10 cellular contexts compared by ENCODE assay signal in the genomic region with DNA sequence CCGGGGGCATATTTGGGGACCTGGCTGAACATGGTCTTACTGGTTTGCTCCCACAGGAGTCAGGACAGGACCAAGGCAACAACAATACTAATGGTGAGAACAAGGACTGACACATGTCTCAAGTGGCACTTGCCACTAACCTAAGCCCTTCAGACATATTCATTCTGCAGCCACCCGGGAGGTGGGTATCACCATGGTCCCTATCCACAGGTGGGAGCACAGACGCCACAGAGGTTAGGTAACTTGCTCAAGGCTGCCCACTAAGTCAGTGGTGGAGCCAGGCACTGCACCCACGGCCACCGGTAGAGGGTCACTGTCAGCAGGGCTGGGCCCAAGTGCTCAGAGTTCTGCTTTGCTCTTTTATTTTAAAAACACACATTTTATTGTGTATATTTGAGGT. TPM values are rescaled to one million over a fixed set of nuclear protein-coding genes. Genes with fewer than 3 reads are reported as not detected.
A peak's percentile ranks its signal among the peaks of the same experiment; 100 is the strongest.
DNase-seq lines count a peak whose midpoint lies in the region; ATAC-seq and TF ChIP-seq lines count a peak whose summit lies in the region.
"Had no signal": no experiment of that assay in that cellular context is flagged by ENCODE, and none has a peak within 500 bp of the region (broad histone marks: within the 10 kb centered on the region; RNA-seq: fewer than 3 reads in every experiment).

No MANE protein-coding gene starts in this region.

- WGBS in smooth muscle cell (ENCODE audit: low lambda C conversion rate) = 79% methylated on average over 5 of the region's 5 CpGs

- H3F3A ChIP-seq in OCI-LY1 (ENCODE audit: insufficient read depth, low read length) (no peaks in the 10 kb centered on the region), smooth muscle cell (ENCODE audit: low read depth) (no peaks in the 10 kb centered on the region)

- H3K4me2 ChIP-seq in OCI-LY1 (ENCODE audit: low read length) (no peak overlapping the region), smooth muscle cell (no peak overlapping the region)

- H3K4me1 ChIP-seq in OCI-LY1 (ENCODE audit: insufficient read depth, low read length, severe bottlenecking) (no peaks in the 10 kb centered on the region), smooth muscle cell (ENCODE audit: low read depth) (no peaks in the 10 kb centered on the region)

- H3K4me3 ChIP-seq in OCI-LY1 (ENCODE audit: low read depth, low read length, poor library complexity, severe bottlenecking) = no peak overlapping the region
- H3K4me3 ChIP-seq in fibroblast of villous mesenchyme (ENCODE audit: low read depth, low read length) = no peak overlapping the region
- no peak overlapping the region for H3K4me3 ChIP-seq in smooth muscle cell

- H3K79me2 ChIP-seq in OCI-LY1 (ENCODE audit: insufficient read depth, low read length) (no peaks in the 10 kb centered on the region), smooth muscle cell (ENCODE audit: low read depth) (no peaks in the 10 kb centered on the region)

- H3K36me3 ChIP-seq in OCI-LY1 (ENCODE audit: insufficient read depth, low read length) (no peaks in the 10 kb centered on the region), smooth muscle cell (ENCODE audit: low read depth) (no peaks in the 10 kb centered on the region)

- no peak overlapping the region for H2AFZ ChIP-seq in OCI-LY1 (ENCODE audit: low read length)
- H2AFZ ChIP-seq in smooth muscle cell (ENCODE audit: low read depth) = no peak overlapping the region

- ATAC-seq in GM21717 (IDR thresholded peaks at IDR 0.05; ENCODE audit: unreplicated experiment) = no peak

- H4K20me1 ChIP-seq in OCI-LY1 (ENCODE audit: insufficient read depth, low read length) (no peaks in the 10 kb centered on the region), smooth muscle cell (ENCODE audit: low read depth) (no peaks in the 10 kb centered on the region)

- H3K9me3 ChIP-seq in OCI-LY1 (ENCODE audit: low read length) (no peaks in the 10 kb centered on the region), smooth muscle cell (replicated peaks; ENCODE audit: low read depth) (no peaks in the 10 kb centered on the region)

- TF ChIP-seq CTCF in OCI-LY1 (IDR thresholded peaks at IDR 0.05; ENCODE audit: low read length) (peak; percentile 40; the same call in 1 of the 2 replicates), fibroblast of villous mesenchyme (IDR thresholded peaks at IDR 0.05; ENCODE audit: insufficient read depth, low read depth, low read length) (peak; percentile 43), smooth muscle cell (IDR thresholded peaks at IDR 0.05; ENCODE audit: borderline replicate concordance, insufficient read depth, poor library complexity, severe bottlenecking) (peak; percentile 31)

- peak; percentile 19 for DNase-seq in activated CD4-positive, alpha-beta T cell treated with anti-CD3 and anti-CD28 coated beads for 48 hours
- DNase-seq in activated CD4-positive, alpha-beta T cell treated with anti-CD3 and anti-CD28 coated beads for 4 hours = no peak
- no peak for DNase-seq in fibroblast of villous mesenchyme (ENCODE audit: low read depth)
- no peak for DNase-seq in smooth muscle cell (lab: John Stamatoyannopoulos, UW; ENCODE audit: unreplicated experiment)
- no peak for DNase-seq in NCI-H2081 (lab: John Stamatoyannopoulos, UW)
- no peak for DNase-seq in NCI-H226
- DNase-seq: activated CD8-positive, alpha-beta memory T cell treated with anti-CD3 and anti-CD28 coated beads, Interleukin-2, amount 50 U/mL, for 4 hours; NCI-H2171 had no signal

- H3K9ac ChIP-seq in OCI-LY1 (ENCODE audit: low read length) = no peak overlapping the region
- H3K9ac ChIP-seq in smooth muscle cell (ENCODE audit: low read depth) = no peak overlapping the region

- H3K27me3 ChIP-seq in OCI-LY1 (ENCODE audit: insufficient read depth, low read length) = peaks cover 4% of the 10 kb centered on the region; the same call in 1 of the 2 replicates
- H3K27me3 ChIP-seq in smooth muscle cell (ENCODE audit: low read depth) = no peaks in the 10 kb centered on the region

- H3K9me2 ChIP-seq in OCI-LY1 (ENCODE audit: low read depth, low read length) = no peaks in the 10 kb centered on the region

- H3K27ac ChIP-seq in OCI-LY1 (ENCODE audit: low read depth, low read length, poor library complexity, severe bottlenecking) (no peak overlapping the region), smooth muscle cell (ENCODE audit: low read depth) (no peak overlapping the region)

RNA-seq across cellular contexts. Expression of gene SLC41A3, which starts 29.8 kb away (rescaled TPM):
- 32.9 and 36.7 TPM in 2 replicates for total RNA-seq in fibroblast of villous mesenchyme
- total RNA-seq in smooth muscle cell = 23.9 and 25.5 TPM in 2 replicates
- 14.5 and 20.7 TPM in 2 replicates for polyA plus RNA-seq in smooth muscle cell
